1 cellular context compared by ENCODE assay signal in the genomic region with DNA sequence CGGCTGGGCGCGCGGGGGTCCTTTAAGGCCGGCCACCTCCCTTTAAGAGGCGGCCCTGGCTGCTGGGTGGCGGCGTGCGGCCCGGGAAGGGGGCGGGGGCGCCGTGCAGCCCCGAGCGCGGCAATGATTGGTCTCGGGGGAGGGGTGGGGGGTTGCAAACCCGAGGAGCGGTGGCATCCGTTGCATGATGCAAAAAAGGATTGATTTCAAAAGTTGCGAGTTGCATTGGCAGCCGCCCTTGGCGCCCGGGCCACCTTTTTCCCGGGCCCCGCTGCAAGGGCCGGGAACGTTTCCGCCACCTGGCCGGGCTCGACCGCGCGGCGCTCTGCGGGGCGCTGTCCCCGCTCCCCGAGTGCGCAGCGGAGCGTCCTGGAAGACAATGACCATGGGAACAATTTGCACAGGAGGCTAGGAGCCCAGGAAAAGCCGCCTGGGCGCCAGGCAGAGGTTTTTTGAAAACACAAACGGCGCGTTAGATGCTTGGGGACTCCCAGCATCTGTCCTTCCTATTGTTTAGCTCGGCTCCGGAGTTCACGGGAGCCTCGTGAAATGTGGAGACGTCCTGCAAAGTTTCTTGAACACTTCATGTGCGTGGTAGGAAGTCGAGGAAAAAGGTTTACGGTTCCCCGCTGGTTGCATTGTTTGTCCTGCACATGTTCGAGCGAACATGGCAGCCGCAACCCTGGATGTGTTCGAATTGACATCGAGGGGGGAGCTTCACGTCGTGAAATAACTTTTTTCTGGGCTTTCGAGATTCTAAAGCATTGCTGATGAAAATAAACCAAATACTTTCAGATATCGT.
TF ChIP-seq lines count a peak whose summit lies in the region.

A gene with protein sequence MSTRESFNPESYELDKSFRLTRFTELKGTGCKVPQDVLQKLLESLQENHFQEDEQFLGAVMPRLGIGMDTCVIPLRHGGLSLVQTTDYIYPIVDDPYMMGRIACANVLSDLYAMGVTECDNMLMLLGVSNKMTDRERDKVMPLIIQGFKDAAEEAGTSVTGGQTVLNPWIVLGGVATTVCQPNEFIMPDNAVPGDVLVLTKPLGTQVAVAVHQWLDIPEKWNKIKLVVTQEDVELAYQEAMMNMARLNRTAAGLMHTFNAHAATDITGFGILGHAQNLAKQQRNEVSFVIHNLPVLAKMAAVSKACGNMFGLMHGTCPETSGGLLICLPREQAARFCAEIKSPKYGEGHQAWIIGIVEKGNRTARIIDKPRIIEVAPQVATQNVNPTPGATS (minus strand): TSS at position 78 of the 802 bp plus-strand sequence. CDS start 3,343 bp downstream, outside the sequence.

TF ChIP-seq in HepG2, 621 proteins besides CTCF, POLR2A, EP300 and RAD21 (continued from another document and continues in another):
- TF ChIP-seq, protein P1, sequence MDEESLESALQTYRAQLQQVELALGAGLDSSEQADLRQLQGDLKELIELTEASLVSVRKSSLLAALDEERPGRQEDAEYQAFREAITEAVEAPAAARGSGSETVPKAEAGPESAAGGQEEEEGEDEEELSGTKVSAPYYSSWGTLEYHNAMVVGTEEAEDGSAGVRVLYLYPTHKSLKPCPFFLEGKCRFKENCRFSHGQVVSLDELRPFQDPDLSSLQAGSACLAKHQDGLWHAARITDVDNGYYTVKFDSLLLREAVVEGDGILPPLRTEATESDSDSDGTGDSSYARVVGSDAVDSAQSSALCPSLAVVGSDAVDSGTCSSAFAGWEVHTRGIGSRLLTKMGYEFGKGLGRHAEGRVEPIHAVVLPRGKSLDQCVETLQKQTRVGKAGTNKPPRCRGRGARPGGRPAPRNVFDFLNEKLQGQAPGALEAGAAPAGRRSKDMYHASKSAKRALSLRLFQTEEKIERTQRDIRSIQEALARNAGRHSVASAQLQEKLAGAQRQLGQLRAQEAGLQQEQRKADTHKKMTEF (CRISPR knock-in tag; IDR thresholded peaks at IDR 0.05), result peak; percentile 61; the same call in 1 of the 2 replicates
- TF ChIP-seq RELA (CRISPR knock-in tag; IDR thresholded peaks at IDR 0.05), result no peak
- peak; percentile 53; the same call in 1 of the 2 replicates for TF ChIP-seq ZNF274 (CRISPR knock-in tag; IDR thresholded peaks at IDR 0.05)
- peak; percentile 74 for TF ChIP-seq AGO2 (optimal IDR thresholded peaks at IDR 0.05; ENCODE audit: low read depth, low read length)
- TF ChIP-seq TBL1XR1 (IDR thresholded peaks at IDR 0.05; ENCODE audit: borderline replicate concordance, low read length, partially characterized antibody), result no peak
- no peak for TF ChIP-seq ATAD3A (CRISPR knock-in tag; IDR thresholded peaks at IDR 0.05)
- TF ChIP-seq MAF1 (CRISPR knock-in tag; IDR thresholded peaks at IDR 0.05; ENCODE audit: borderline replicate concordance), result no peak; the same call in 1 of the 2 replicates
- TF ChIP-seq NFYC (CRISPR knock-in tag; IDR thresholded peaks at IDR 0.05), result peak; percentile 36; the same call in 1 of the 2 replicates
- TF ChIP-seq SALL1 (CRISPR knock-in tag; IDR thresholded peaks at IDR 0.05), result peak; percentile 31; the same call in 1 of the 2 replicates
- peak; percentile 79; the same call in 1 of the 2 replicates for TF ChIP-seq FOXM1 (CRISPR knock-in tag; IDR thresholded peaks at IDR 0.05)
- no peak for TF ChIP-seq NR2C2 (CRISPR knock-in tag; IDR thresholded peaks at IDR 0.05; ENCODE audit: borderline replicate concordance)
- no peak for TF ChIP-seq THYN1 (CRISPR knock-in tag; IDR thresholded peaks at IDR 0.05; ENCODE audit: borderline replicate concordance, low read depth)
- TF ChIP-seq HDAC2 (CRISPR knock-in tag; IDR thresholded peaks at IDR 0.05), result 0 out of 2 replicates have a peak, but pooled peaks have one; percentile 27
- TF ChIP-seq, protein P2, sequence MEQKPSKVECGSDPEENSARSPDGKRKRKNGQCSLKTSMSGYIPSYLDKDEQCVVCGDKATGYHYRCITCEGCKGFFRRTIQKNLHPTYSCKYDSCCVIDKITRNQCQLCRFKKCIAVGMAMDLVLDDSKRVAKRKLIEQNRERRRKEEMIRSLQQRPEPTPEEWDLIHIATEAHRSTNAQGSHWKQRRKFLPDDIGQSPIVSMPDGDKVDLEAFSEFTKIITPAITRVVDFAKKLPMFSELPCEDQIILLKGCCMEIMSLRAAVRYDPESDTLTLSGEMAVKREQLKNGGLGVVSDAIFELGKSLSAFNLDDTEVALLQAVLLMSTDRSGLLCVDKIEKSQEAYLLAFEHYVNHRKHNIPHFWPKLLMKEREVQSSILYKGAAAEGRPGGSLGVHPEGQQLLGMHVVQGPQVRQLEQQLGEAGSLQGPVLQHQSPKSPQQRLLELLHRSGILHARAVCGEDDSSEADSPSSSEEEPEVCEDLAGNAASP (CRISPR knock-in tag; IDR thresholded peaks at IDR 0.05; ENCODE audit: borderline replicate concordance), result 0 out of 2 replicates have a peak, but pooled peaks have one; percentile 50
- no peak for TF ChIP-seq PCBP1 (IDR thresholded peaks at IDR 0.05; ENCODE audit: borderline replicate concordance, low read depth, low read length)
- TF ChIP-seq, protein P3, sequence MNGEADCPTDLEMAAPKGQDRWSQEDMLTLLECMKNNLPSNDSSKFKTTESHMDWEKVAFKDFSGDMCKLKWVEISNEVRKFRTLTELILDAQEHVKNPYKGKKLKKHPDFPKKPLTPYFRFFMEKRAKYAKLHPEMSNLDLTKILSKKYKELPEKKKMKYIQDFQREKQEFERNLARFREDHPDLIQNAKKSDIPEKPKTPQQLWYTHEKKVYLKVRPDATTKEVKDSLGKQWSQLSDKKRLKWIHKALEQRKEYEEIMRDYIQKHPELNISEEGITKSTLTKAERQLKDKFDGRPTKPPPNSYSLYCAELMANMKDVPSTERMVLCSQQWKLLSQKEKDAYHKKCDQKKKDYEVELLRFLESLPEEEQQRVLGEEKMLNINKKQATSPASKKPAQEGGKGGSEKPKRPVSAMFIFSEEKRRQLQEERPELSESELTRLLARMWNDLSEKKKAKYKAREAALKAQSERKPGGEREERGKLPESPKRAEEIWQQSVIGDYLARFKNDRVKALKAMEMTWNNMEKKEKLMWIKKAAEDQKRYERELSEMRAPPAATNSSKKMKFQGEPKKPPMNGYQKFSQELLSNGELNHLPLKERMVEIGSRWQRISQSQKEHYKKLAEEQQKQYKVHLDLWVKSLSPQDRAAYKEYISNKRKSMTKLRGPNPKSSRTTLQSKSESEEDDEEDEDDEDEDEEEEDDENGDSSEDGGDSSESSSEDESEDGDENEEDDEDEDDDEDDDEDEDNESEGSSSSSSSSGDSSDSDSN (CRISPR knock-in tag; IDR thresholded peaks at IDR 0.05), result peak; percentile 79; the same call in 1 of the 2 replicates
- peak; percentile 9; the same call in 1 of the 2 replicates for TF ChIP-seq NFKB2 (CRISPR knock-in tag; IDR thresholded peaks at IDR 0.05; ENCODE audit: borderline replicate concordance)
- TF ChIP-seq JDP2 (CRISPR knock-in tag; IDR thresholded peaks at IDR 0.05; ENCODE audit: borderline replicate concordance), result no peak
- TF ChIP-seq ZFP90 (CRISPR knock-in tag; IDR thresholded peaks at IDR 0.05; ENCODE audit: borderline replicate concordance), result no peak
- TF ChIP-seq, protein P4, sequence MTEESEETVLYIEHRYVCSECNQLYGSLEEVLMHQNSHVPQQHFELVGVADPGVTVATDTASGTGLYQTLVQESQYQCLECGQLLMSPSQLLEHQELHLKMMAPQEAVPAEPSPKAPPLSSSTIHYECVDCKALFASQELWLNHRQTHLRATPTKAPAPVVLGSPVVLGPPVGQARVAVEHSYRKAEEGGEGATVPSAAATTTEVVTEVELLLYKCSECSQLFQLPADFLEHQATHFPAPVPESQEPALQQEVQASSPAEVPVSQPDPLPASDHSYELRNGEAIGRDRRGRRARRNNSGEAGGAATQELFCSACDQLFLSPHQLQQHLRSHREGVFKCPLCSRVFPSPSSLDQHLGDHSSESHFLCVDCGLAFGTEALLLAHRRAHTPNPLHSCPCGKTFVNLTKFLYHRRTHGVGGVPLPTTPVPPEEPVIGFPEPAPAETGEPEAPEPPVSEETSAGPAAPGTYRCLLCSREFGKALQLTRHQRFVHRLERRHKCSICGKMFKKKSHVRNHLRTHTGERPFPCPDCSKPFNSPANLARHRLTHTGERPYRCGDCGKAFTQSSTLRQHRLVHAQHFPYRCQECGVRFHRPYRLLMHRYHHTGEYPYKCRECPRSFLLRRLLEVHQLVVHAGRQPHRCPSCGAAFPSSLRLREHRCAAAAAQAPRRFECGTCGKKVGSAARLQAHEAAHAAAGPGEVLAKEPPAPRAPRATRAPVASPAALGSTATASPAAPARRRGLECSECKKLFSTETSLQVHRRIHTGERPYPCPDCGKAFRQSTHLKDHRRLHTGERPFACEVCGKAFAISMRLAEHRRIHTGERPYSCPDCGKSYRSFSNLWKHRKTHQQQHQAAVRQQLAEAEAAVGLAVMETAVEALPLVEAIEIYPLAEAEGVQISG (CRISPR knock-in tag; IDR thresholded peaks at IDR 0.05), result 0 out of 2 replicates have a peak, but pooled peaks have one; percentile 37
- no peak for TF ChIP-seq ZFP82 (CRISPR knock-in tag; IDR thresholded peaks at IDR 0.05; ENCODE audit: borderline replicate concordance)
- TF ChIP-seq HNRNPH1 (optimal IDR thresholded peaks at IDR 0.05; ENCODE audit: low read depth, low read length), result peak; percentile 50
- no peak for TF ChIP-seq ZNF451 (CRISPR knock-in tag; IDR thresholded peaks at IDR 0.05)
- TF ChIP-seq, protein P5, sequence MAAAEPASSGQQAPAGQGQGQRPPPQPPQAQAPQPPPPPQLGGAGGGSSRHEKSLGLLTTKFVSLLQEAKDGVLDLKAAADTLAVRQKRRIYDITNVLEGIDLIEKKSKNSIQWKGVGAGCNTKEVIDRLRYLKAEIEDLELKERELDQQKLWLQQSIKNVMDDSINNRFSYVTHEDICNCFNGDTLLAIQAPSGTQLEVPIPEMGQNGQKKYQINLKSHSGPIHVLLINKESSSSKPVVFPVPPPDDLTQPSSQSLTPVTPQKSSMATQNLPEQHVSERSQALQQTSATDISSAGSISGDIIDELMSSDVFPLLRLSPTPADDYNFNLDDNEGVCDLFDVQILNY (CRISPR knock-in tag; conservative IDR thresholded peaks at IDR 0.05), result no peak
- TF ChIP-seq ZNF570 (CRISPR knock-in tag; IDR thresholded peaks at IDR 0.05; ENCODE audit: borderline replicate concordance), result no peak
- TF ChIP-seq ZNF510 (CRISPR knock-in tag; IDR thresholded peaks at IDR 0.05; ENCODE audit: low read depth), result no peak
- TF ChIP-seq ZNF83 (CRISPR knock-in tag; IDR thresholded peaks at IDR 0.05; ENCODE audit: borderline replicate concordance), result 0 out of 2 replicates have a peak, but pooled peaks have one; percentile 34
- no peak for TF ChIP-seq ZFP1 (CRISPR knock-in tag; IDR thresholded peaks at IDR 0.05)
- TF ChIP-seq, protein P6, sequence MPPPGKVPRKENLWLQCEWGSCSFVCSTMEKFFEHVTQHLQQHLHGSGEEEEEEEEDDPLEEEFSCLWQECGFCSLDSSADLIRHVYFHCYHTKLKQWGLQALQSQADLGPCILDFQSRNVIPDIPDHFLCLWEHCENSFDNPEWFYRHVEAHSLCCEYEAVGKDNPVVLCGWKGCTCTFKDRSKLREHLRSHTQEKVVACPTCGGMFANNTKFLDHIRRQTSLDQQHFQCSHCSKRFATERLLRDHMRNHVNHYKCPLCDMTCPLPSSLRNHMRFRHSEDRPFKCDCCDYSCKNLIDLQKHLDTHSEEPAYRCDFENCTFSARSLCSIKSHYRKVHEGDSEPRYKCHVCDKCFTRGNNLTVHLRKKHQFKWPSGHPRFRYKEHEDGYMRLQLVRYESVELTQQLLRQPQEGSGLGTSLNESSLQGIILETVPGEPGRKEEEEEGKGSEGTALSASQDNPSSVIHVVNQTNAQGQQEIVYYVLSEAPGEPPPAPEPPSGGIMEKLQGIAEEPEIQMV (CRISPR knock-in tag; IDR thresholded peaks at IDR 0.05; ENCODE audit: low read depth), result no peak
- TF ChIP-seq, protein P7, sequence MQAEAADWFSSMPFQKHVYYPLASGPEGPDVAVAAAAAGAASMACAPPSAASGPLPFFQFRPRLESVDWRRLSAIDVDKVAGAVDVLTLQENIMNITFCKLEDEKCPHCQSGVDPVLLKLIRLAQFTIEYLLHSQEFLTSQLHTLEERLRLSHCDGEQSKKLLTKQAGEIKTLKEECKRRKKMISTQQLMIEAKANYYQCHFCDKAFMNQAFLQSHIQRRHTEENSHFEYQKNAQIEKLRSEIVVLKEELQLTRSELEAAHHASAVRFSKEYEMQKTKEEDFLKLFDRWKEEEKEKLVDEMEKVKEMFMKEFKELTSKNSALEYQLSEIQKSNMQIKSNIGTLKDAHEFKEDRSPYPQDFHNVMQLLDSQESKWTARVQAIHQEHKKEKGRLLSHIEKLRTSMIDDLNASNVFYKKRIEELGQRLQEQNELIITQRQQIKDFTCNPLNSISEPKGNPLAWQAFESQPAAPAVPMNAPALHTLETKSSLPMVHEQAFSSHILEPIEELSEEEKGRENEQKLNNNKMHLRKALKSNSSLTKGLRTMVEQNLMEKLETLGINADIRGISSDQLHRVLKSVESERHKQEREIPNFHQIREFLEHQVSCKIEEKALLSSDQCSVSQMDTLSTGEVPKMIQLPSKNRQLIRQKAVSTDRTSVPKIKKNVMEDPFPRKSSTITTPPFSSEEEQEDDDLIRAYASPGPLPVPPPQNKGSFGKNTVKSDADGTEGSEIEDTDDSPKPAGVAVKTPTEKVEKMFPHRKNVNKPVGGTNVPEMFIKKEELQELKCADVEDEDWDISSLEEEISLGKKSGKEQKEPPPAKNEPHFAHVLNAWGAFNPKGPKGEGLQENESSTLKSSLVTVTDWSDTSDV (CRISPR knock-in tag; IDR thresholded peaks at IDR 0.05), result no peak
- TF ChIP-seq, protein P8, sequence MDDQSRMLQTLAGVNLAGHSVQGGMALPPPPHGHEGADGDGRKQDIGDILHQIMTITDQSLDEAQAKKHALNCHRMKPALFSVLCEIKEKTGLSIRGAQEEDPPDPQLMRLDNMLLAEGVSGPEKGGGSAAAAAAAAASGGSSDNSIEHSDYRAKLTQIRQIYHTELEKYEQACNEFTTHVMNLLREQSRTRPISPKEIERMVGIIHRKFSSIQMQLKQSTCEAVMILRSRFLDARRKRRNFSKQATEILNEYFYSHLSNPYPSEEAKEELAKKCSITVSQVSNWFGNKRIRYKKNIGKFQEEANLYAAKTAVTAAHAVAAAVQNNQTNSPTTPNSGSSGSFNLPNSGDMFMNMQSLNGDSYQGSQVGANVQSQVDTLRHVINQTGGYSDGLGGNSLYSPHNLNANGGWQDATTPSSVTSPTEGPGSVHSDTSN (CRISPR knock-in tag; IDR thresholded peaks at IDR 0.05; ENCODE audit: borderline replicate concordance), result no peak
- no peak for TF ChIP-seq ZNF616 (CRISPR knock-in tag; IDR thresholded peaks at IDR 0.05; ENCODE audit: low read depth)
- TF ChIP-seq HDAC6 (IDR thresholded peaks at IDR 0.05; ENCODE audit: low read depth, low read length), result no peak
- peak; percentile 28 for TF ChIP-seq TEAD3 (CRISPR knock-in tag; optimal IDR thresholded peaks at IDR 0.05; ENCODE audit: borderline replicate concordance)
- TF ChIP-seq SP1 (IDR thresholded peaks at IDR 0.05), result no peak
- peak; percentile 47; the same call in 1 of the 2 replicates for TF ChIP-seq SP1 (CRISPR knock-in tag; IDR thresholded peaks at IDR 0.05)
- 0 out of 2 replicates have a peak, but pooled peaks have one; percentile 43 for TF ChIP-seq ZNF329 (CRISPR knock-in tag; IDR thresholded peaks at IDR 0.05; ENCODE audit: low read depth)
- TF ChIP-seq ZNF160 (CRISPR knock-in tag; IDR thresholded peaks at IDR 0.05), result 0 out of 2 replicates have a peak, but pooled peaks have one; percentile 30
- TF ChIP-seq, protein P9, sequence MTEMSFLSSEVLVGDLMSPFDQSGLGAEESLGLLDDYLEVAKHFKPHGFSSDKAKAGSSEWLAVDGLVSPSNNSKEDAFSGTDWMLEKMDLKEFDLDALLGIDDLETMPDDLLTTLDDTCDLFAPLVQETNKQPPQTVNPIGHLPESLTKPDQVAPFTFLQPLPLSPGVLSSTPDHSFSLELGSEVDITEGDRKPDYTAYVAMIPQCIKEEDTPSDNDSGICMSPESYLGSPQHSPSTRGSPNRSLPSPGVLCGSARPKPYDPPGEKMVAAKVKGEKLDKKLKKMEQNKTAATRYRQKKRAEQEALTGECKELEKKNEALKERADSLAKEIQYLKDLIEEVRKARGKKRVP (CRISPR knock-in tag; IDR thresholded peaks at IDR 0.05), result peak in 1 of 2 experiments; percentile 93; a peak in 2 of 4 replicates
- peak; percentile 70; the same call in 1 of the 2 replicates for TF ChIP-seq ZNF225 (CRISPR knock-in tag; IDR thresholded peaks at IDR 0.05)
- TF ChIP-seq GTF3A (CRISPR knock-in tag; conservative IDR thresholded peaks at IDR 0.05), result no peak
